8 cellular contexts compared by ENCODE assay signal in the genomic region with DNA sequence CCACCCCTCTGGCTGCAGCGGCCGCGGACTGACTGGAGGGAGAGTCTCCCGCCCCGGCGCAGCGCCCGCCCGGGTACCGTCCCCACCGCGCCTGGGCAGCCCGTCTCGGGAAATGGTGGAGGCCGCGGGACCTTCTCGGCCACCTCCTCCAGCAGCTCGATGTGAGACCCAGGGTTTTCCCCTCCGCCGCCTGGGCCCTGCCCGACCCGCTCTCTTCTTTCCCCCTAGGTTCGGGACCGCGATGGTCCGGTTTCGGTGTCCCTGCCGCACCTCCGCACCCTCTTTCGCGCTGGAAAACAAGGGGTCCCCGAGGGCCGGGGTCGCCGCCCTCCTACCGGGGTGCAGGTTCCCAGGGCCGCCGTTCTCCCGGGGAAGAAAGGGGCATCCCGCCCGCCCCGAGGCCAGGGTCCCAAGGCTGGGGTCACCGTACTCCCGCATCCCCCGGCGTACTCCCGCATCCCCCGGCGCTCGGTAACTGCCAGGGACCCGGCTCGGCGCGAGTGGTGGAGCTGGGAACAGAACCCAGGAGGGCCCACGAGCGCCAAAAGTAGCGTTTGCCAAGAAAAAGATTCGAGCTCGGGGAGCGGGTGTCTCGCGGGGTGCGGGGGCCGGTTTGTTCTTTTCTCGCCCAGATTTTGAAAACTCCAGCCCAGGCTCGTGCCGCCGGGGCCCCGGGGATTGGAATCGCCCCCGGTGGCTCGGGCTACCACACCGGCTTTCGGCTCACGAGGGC. TPM values are rescaled to one million over a fixed set of nuclear protein-coding genes. Genes with fewer than 3 reads are reported as not detected.
DNase-seq lines count a peak whose midpoint lies in the region; ATAC-seq and TF ChIP-seq lines count a peak whose summit lies in the region.

No MANE protein-coding gene starts in this region.

- TF ChIP-seq POLR2A in NB4 (IDR thresholded peaks at IDR 0.05; ENCODE audit: extremely low read depth, insufficient read length) = no peak

- DNase-seq in NB4 (ENCODE audit: low read depth) (peak; percentile 70), lung (ENCODE audit: low spot score) (peak; percentile 35), NCI-H146 treated with DMSO at 0.1 percent for 48 hours (lab: John Stamatoyannopoulos, UW; ENCODE audit: unreplicated experiment) (no peak), NOMO-1 treated with DMSO at 0.1 percent for 48 hours (lab: John Stamatoyannopoulos, UW; ENCODE audit: unreplicated experiment) (no peak)

- H3K9me3 ChIP-seq in lung (ENCODE audit: control insufficient read depth in 2 of 2, insufficient read depth in 1 of 2, low read length in 1 of 2) (no peaks in the 10 kb centered on the region), thymus (ENCODE audit: control insufficient read depth) (no peaks in the 10 kb centered on the region)

- no peaks in the 10 kb centered on the region for H3K4me1 ChIP-seq in lung (ENCODE audit: control insufficient read depth in 2 of 2, insufficient read depth in 2 of 2, low read length in 2 of 2)
- H3K4me1 ChIP-seq in thymus (ENCODE audit: control insufficient read depth, insufficient read depth, low read length) = peaks cover 27% of the 10 kb centered on the region

- H3K36me3 ChIP-seq in lung (ENCODE audit: control insufficient read depth in 2 of 2, insufficient read depth in 2 of 2, low read length in 2 of 2) (no peaks in the 10 kb centered on the region), thymus (ENCODE audit: control insufficient read depth, insufficient read depth) (no peaks in the 10 kb centered on the region)

- TF ChIP-seq CTCF in C4-2B (conservative IDR thresholded peaks at IDR 0.05) (no peak), NB4 (IDR thresholded peaks at IDR 0.05; ENCODE audit: low read depth, low read length) (no peak), lung (IDR thresholded peaks at IDR 0.05; ENCODE audit: control extremely low read depth, extremely low read depth) (no peak)

- no peaks in the 10 kb centered on the region for H3K27me3 ChIP-seq in lung (ENCODE audit: control insufficient read depth, insufficient read depth)
- peaks cover 72% of the 10 kb centered on the region for H3K27me3 ChIP-seq in thymus (ENCODE audit: control insufficient read depth, insufficient read depth)

- peak overlapping the region; percentile 100 for H3K27ac ChIP-seq in C4-2B
- peak overlapping the region; percentile 83 for H3K27ac ChIP-seq in cingulate gyrus (ENCODE audit: low read depth, low read length)
- peak overlapping the region; percentile 73 to 99 for H3K27ac ChIP-seq in lung (ENCODE audit: low read depth in 1 of 2, low read length in 1 of 2)
- no peak overlapping the region for H3K27ac ChIP-seq in thymus (ENCODE audit: low read depth)

- ATAC-seq in lung (ENCODE audit: insufficient read depth, low FRiP score) = no peak
- no peak for ATAC-seq in GM18520 (IDR thresholded peaks at IDR 0.05; ENCODE audit: unreplicated experiment)

- peak overlapping the region; percentile 80 for H3K4me3 ChIP-seq in NB4 (ENCODE audit: low read depth, low read length)
- H3K4me3 ChIP-seq in lung = peak overlapping the region; percentile 77
- H3K4me3 ChIP-seq in thymus (ENCODE audit: low read length) = peak overlapping the region; percentile 71

- WGBS in lung, 2 donors = 1% methylated on average over 53 to 75 of the region's 75 CpGs
- WGBS in thymus = under 1% methylated on average over 75 of the region's 75 CpGs

RNA-seq across cellular contexts. Expression of gene TNRC18, which starts 3.4 kb away (rescaled TPM):
- 100 to 1,000 TPM; 115 to 117 TPM for total RNA-seq in lung
- polyA plus RNA-seq in lung (10 to 100 TPM; 33.4 to 53.4 TPM), thymus (26.2 TPM)

Comparison
In these comparisons a context has a peak if more than half of its experiments do, and no peak if none do; other contexts are left out.
1. DNase-seq: peak in NB4 (single experiment) and lung (single experiment); none in NCI-H146 treated with DMSO at 0.1 percent for 48 hours (single experiment) and NOMO-1 treated with DMSO at 0.1 percent for 48 hours (single experiment).
2. Peak in every context shown above with its lines, with median percentiles within 50 percentile points of each other: H3K4me3 ChIP-seq.